2 cellular contexts compared by ENCODE assay signal in the genomic region with DNA sequence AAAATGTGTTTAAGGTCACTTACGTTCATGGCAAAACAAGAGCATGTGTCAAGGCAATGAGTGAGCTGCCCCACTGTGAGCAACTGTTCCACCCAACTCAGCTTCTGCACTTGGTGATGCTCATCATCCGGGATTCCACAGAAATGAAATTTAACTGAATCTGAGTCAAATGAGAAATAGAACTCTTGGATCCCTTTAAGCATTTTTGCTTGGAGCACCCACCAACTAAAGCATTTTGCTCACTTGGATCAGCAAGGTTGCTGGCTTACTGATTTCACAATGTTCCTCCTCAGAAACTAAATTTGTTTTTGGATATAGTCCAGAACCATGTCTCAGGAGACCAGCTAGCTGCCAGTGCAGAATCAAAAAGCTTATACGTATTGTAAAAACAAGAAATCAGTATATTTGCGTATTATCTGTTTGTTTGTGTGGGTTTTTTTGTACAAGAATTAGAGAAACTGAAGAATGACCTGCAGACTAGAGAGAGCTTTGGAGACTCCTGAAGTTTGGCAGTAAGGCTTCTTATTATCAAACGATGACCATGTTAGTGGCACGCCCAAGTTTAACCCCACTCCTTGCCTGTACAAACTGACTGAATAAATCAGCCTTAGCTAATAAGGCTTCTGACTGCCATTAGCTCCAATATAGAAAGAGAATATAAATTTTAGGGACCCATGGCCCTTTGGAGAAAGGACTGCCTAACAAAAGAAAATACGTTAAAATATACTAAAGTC.
TF ChIP-seq lines count a peak whose summit lies in the region.

No MANE protein-coding gene starts in this region.

TF ChIP-seq in SK-N-SH, 30 proteins besides CTCF, POLR2A, EP300 and RAD21 (continued from another document):
- TF ChIP-seq EZH2phosphoT487 (IDR thresholded peaks at IDR 0.05; ENCODE audit: borderline replicate concordance, low read depth) (no peak), MXI1 (IDR thresholded peaks at IDR 0.05; ENCODE audit: low read depth, low read length) (no peak), POLR2AphosphoS5 (IDR thresholded peaks at IDR 0.05; ENCODE audit: low read depth, low read length) (no peak), RFX5 (IDR thresholded peaks at IDR 0.05; ENCODE audit: low read length) (no peak)
TF ChIP-seq in SK-N-SH: peak in this region for 0.

TF ChIP-seq in SK-N-SH treated with all-trans-retinoic acid at 6 μM for 48 hours, 23 proteins besides CTCF, POLR2A, EP300 and RAD21 (continued from another document):
- TF ChIP-seq, protein P1, sequence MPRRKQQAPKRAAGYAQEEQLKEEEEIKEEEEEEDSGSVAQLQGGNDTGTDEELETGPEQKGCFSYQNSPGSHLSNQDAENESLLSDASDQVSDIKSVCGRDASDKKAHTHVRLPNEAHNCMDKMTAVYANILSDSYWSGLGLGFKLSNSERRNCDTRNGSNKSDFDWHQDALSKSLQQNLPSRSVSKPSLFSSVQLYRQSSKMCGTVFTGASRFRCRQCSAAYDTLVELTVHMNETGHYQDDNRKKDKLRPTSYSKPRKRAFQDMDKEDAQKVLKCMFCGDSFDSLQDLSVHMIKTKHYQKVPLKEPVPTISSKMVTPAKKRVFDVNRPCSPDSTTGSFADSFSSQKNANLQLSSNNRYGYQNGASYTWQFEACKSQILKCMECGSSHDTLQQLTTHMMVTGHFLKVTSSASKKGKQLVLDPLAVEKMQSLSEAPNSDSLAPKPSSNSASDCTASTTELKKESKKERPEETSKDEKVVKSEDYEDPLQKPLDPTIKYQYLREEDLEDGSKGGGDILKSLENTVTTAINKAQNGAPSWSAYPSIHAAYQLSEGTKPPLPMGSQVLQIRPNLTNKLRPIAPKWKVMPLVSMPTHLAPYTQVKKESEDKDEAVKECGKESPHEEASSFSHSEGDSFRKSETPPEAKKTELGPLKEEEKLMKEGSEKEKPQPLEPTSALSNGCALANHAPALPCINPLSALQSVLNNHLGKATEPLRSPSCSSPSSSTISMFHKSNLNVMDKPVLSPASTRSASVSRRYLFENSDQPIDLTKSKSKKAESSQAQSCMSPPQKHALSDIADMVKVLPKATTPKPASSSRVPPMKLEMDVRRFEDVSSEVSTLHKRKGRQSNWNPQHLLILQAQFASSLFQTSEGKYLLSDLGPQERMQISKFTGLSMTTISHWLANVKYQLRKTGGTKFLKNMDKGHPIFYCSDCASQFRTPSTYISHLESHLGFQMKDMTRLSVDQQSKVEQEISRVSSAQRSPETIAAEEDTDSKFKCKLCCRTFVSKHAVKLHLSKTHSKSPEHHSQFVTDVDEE (CRISPR knock-in tag; IDR thresholded peaks at IDR 0.05) = no peak
- no peak for TF ChIP-seq CSRNP3 (CRISPR knock-in tag; IDR thresholded peaks at IDR 0.05)
- no peak for TF ChIP-seq ZNF70 (CRISPR knock-in tag; IDR thresholded peaks at IDR 0.05)
